Comparison of ENCODE assay signal across 8 cellular contexts in genomic region chrX:107716045-107716684, GRCh38. TPM values are rescaled to one million over a fixed set of nuclear protein-coding genes. Genes with fewer than 3 reads are reported as not detected.
DNase-seq lines count a peak whose midpoint lies in the region; ATAC-seq and FAIRE-seq lines count a peak whose summit lies in the region.

No MANE protein-coding gene starts in this region.

- peaks cover 63% of the 10 kb centered on the region for H3K36me3 Mint-ChIP-seq in central memory CD8-positive, alpha-beta T cell (ENCODE audit: insufficient read depth)

- peak overlapping the region; percentile 85 for H3K4me3 Mint-ChIP-seq in central memory CD8-positive, alpha-beta T cell

- in situ Hi-C loops in GM23248 (cut with MboI), result loop anchor here (10.0 kb wide), 1 partner anchor 51 kb away; no protein-coding TSS in a partner anchor

- WGBS in GM23248 (ENCODE audit: low coverage in 1 of 2, low lambda C conversion rate in 2 of 2, missing lambda C conversion rate in 2 of 2), 2 experiments, result 0 to 4% methylated on average over 5 to 15 of the region's 54 CpGs

- DNase-seq in COLO668 (lab: John Stamatoyannopoulos, UW; ENCODE audit: unreplicated experiment), result peak; percentile 44
- DNase-seq in GM23248, result peak; percentile 53
- DNase-seq in RCC 7860 (ENCODE audit: low spot score), result peak; percentile 2
- DNase-seq in central memory CD8-positive, alpha-beta T cell (ENCODE audit: low spot score in 2 of 2), result peak; percentile 14 to 20
- peak; percentile 74 for DNase-seq in left kidney (ENCODE audit: low read depth, low spot score)
- DNase-seq in superior temporal gyrus (ENCODE audit: extremely low spot score), result peak; percentile 15

- peaks cover 22% of the 10 kb centered on the region; the same call in 1 of the 2 replicates for H3F3A ChIP-seq in GM23248 (ENCODE audit: insufficient read depth)

- peaks cover 19% of the 10 kb centered on the region for H3K79me2 ChIP-seq in GM23248 (ENCODE audit: insufficient read depth)

- peak overlapping the region; percentile 91 for H3K4me3 ChIP-seq in GM23248

- H3K9ac ChIP-seq in GM23248, result peak overlapping the region; percentile 100

- no peaks in the 10 kb centered on the region for H3K27me3 Mint-ChIP-seq in central memory CD8-positive, alpha-beta T cell

- H4K20me1 ChIP-seq in GM23248 (ENCODE audit: insufficient read depth), result no peaks in the 10 kb centered on the region

- H3K27me3 ChIP-seq in GM23248 (replicated peaks; ENCODE audit: insufficient read depth), result no peaks in the 10 kb centered on the region

- peaks cover 47% of the 10 kb centered on the region for H3K4me1 ChIP-seq in GM23248 (ENCODE audit: insufficient read depth)

- no peaks in the 10 kb centered on the region for H3K9me3 ChIP-seq in GM23248 (ENCODE audit: low read depth)

- no peaks in the 10 kb centered on the region for H3K9me2 ChIP-seq in GM23248 (ENCODE audit: insufficient read depth)

- peak overlapping the region; percentile 65; the same call in 1 of the 2 replicates for H2AFZ ChIP-seq in GM23248

- H3K4me1 Mint-ChIP-seq in central memory CD8-positive, alpha-beta T cell, result peaks cover 51% of the 10 kb centered on the region

- H3K27ac Mint-ChIP-seq in central memory CD8-positive, alpha-beta T cell (ENCODE audit: low read depth), result peak overlapping the region; percentile 99

- no peaks in the 10 kb centered on the region for H3K9me3 Mint-ChIP-seq in central memory CD8-positive, alpha-beta T cell

- no peak for FAIRE-seq in RCC 7860 (lab: Jason Lieb, UNC)

- 0 out of 2 replicates have a peak, but pooled peaks cover 9% of the 10 kb centered on the region for H3K36me3 ChIP-seq in GM23248 (ENCODE audit: low read depth)

- H3K4me2 ChIP-seq in GM23248 (ENCODE audit: unreplicated experiment), result peak overlapping the region; percentile 93

- H3K27ac ChIP-seq in GM23248, result peak overlapping the region; percentile 95

- ATAC-seq in central memory CD8-positive, alpha-beta T cell (replicated peaks; ENCODE audit: extremely low read depth, poor library complexity, severe bottlenecking), result no peak
- ATAC-seq in GM21447 (IDR thresholded peaks at IDR 0.05; ENCODE audit: unreplicated experiment) (no peak), GM18873 (IDR thresholded peaks at IDR 0.05; ENCODE audit: low FRiP score, unreplicated experiment) (no peak)

RNA-seq across cellular contexts. Expression of gene TSC22D3, which starts 59.4 kb away (rescaled TPM):
- total RNA-seq in GM23248 (2014; rRNA removed; shearing (Covaris generic)), result 28.8 and 49.0 TPM in 2 replicates
- 34.6 and 35.9 TPM in 2 replicates for polyA plus RNA-seq in GM23248 (2016; fragmentation: Nextera tagmentation; extraction: Ambion mirVana)

Comparison
In these comparisons a context has a peak if more than half of its experiments do, and no peak if none do; other contexts are left out.
1. DNase-seq: peak in every context shown above with its lines; median percentile 74 in left kidney; 53 in GM23248; 44 in COLO668; 17 in central memory CD8-positive, alpha-beta T cell; 15 in superior temporal gyrus; 2 in RCC 7860.